ENCODE assay signal across 8 cellular contexts in the genomic region with DNA sequence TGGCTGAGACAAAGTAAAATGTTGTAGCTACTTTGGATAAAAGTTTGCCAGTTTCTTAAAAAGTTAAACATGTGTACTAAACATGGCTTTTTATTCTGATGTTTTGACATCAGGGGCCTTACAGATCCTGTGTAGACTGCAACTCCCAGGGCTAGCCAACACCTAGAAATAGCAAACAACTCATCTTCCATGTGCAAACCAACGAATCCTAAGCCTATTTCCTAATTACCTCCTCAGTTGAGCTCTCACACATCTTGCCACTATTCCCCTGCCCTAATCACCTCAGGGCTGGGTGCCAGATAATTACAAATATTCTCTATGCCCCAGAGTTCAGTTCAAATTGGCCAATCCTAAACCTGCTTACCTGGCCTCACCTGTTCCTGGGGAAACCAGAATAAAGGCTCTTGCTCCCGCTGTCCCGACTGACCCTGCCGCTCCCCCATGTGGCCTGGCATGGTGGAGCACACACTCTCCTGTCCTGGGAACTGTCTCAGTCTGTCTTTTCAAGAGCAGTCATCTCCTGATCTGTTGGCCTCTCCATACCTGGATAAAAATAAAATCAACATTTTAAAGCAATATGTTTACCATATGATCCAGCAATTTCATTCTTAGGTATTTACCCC. TPM values are rescaled to one million over a fixed set of nuclear protein-coding genes. Genes with fewer than 3 reads are reported as not detected.
DNase-seq lines count a peak whose midpoint lies in the region; ATAC-seq and TF ChIP-seq lines count a peak whose summit lies in the region.

No MANE protein-coding gene starts in this region.

- H3K9me3 ChIP-seq in hepatocyte (ENCODE audit: low read depth), result no peaks in the 10 kb centered on the region

- TF ChIP-seq CTCF in hepatocyte (IDR thresholded peaks at IDR 0.05; ENCODE audit: poor library complexity), result peak; percentile 63

- H3K36me3 ChIP-seq in hepatocyte (replicated peaks; ENCODE audit: insufficient read depth, low read depth), result no peaks in the 10 kb centered on the region

- no peaks in the 10 kb centered on the region for H3K4me1 Mint-ChIP-seq in stimulated activated naive CD8-positive, alpha-beta T cell treated with anti-CD3 and anti-CD28 coated beads, Interleukin-15, amount 100 ng/mL, for 72 hours

- DNase-seq in EL (peak; percentile 15), HuH-7 (ENCODE audit: low spot score) (peak; percentile 57), hepatocyte (ENCODE audit: low spot score) (peak; percentile 78), GM19238 (ENCODE audit: insufficient read length, low spot score) (no peak), NCI-H187 (lab: John Stamatoyannopoulos, UW) (no peak)
- peak; percentile 8 to 23 for DNase-seq in activated CD4-positive, alpha-beta T cell treated with anti-CD3 and anti-CD28 coated beads, Interleukin-2, amount 50 U/mL, for 48 hours
- peak; percentile 7 to 25 for DNase-seq in stimulated activated naive CD8-positive, alpha-beta T cell treated with anti-CD3 and anti-CD28 coated beads, Interleukin-15, amount 100 ng/mL, for 72 hours

- H3K4me3 Mint-ChIP-seq in stimulated activated naive CD8-positive, alpha-beta T cell treated with anti-CD3 and anti-CD28 coated beads, Interleukin-15, amount 100 ng/mL, for 72 hours, result no peak overlapping the region

- H3K9me3 Mint-ChIP-seq in stimulated activated naive CD8-positive, alpha-beta T cell treated with anti-CD3 and anti-CD28 coated beads, Interleukin-15, amount 100 ng/mL, for 72 hours, result no peaks in the 10 kb centered on the region

- H3K27ac ChIP-seq in hepatocyte, result no peak overlapping the region

- no peaks in the 10 kb centered on the region for H3K27me3 Mint-ChIP-seq in stimulated activated naive CD8-positive, alpha-beta T cell treated with anti-CD3 and anti-CD28 coated beads, Interleukin-15, amount 100 ng/mL, for 72 hours

- H3K4me2 ChIP-seq in hepatocyte, result no peak overlapping the region

- H4K20me1 ChIP-seq in hepatocyte (ENCODE audit: insufficient read depth, poor library complexity, severe bottlenecking), result no peaks in the 10 kb centered on the region

- 21% methylated on average over 4 of the region's 4 CpGs for WGBS in hepatocyte (ENCODE audit: low lambda C conversion rate, missing lambda C conversion rate)

- H3K27me3 ChIP-seq in hepatocyte, result no peaks in the 10 kb centered on the region

- peak; percentile 82 for ATAC-seq in stimulated activated naive CD8-positive, alpha-beta T cell treated with anti-CD3 and anti-CD28 coated beads, Interleukin-15, amount 100 ng/mL, for 72 hours
- ATAC-seq in GM18517 (IDR thresholded peaks at IDR 0.05; ENCODE audit: unreplicated experiment), result no peak

- H3K27ac Mint-ChIP-seq in stimulated activated naive CD8-positive, alpha-beta T cell treated with anti-CD3 and anti-CD28 coated beads, Interleukin-15, amount 100 ng/mL, for 72 hours, result peak overlapping the region in 1 of 2 donors; percentile 4

- no peaks in the 10 kb centered on the region for H3K79me2 ChIP-seq in hepatocyte

- no peak overlapping the region for H3K4me3 ChIP-seq in hepatocyte

- no peaks in the 10 kb centered on the region for H3K4me1 ChIP-seq in hepatocyte (ENCODE audit: insufficient read depth)

- H2AFZ ChIP-seq in hepatocyte, result no peak overlapping the region

- H3K9me2 ChIP-seq in hepatocyte (replicated peaks; ENCODE audit: insufficient read depth), result no peaks in the 10 kb centered on the region

RNA-seq across cellular contexts. Expression of gene FAM169A, which starts 37.1 kb away (rescaled TPM):
- total RNA-seq in hepatocyte, result 13.7 and 16.2 TPM in 2 replicates
- polyA plus RNA-seq in hepatocyte, result 3.1 and 3.3 TPM in 2 replicates

Comparison
In these comparisons a context has a peak if more than half of its experiments do, and no peak if none do; other contexts are left out.
1. DNase-seq: peak in EL (single experiment), HuH-7 (single experiment), activated CD4-positive, alpha-beta T cell treated with anti-CD3 and anti-CD28 coated beads, Interleukin-2, amount 50 U/mL, for 48 hours (2 of 2), hepatocyte (single experiment) and stimulated activated naive CD8-positive, alpha-beta T cell treated with anti-CD3 and anti-CD28 coated beads, Interleukin-15, amount 100 ng/mL, for 72 hours (2 of 2); none in GM19238 (single experiment) and NCI-H187 (0 of 2).